ENCODE assay signal across 8 cellular contexts in the genomic region with DNA sequence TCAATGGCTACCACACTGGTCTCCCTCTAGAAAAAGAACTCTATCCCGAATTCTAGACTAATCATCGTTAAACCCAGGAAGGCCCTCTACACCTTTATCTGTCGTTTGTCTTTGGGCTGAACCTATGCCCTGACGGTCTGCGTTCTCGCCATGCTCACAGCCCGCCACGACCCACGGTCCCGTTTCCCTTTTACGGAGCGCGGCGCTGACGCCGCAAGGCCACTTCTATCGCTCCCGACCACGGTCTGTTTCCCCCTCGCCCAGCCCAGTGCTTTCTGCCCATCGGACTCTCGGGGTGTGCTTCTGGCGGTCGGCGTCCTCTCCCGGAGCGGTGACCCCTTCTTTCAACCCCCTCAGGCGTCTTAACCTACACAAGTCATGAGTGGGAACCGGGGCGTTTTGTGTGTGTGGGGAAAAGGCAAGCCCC. TPM values are rescaled to one million over a fixed set of nuclear protein-coding genes. Genes with fewer than 3 reads are reported as not detected.
A peak's percentile ranks its signal among the peaks of the same experiment; 100 is the strongest.
DNase-seq lines count a peak whose midpoint lies in the region; ATAC-seq and TF ChIP-seq lines count a peak whose summit lies in the region.

No MANE protein-coding gene starts in this region.

- H3K4me3 ChIP-seq in cardiac muscle cell (peak overlapping the region; percentile 89), trophoblast cell (ENCODE audit: low read depth, low read length) (peak overlapping the region; percentile 86), aorta (ENCODE audit: low read length in 2 of 2) (peak overlapping the region; percentile 32 to 82)

- H2BK12ac ChIP-seq in trophoblast cell (ENCODE audit: low read length) = no peak overlapping the region

- in situ Hi-C loops in SK-MEL-5 (cut with HindIII; ENCODE audit: low pct_unique_long_range_greater_than_20kb, low sequenced_read_pairs) = no loop called here

- peak; percentile 33 for ATAC-seq in GM19328 (IDR thresholded peaks at IDR 0.05; ENCODE audit: unreplicated experiment)
- ATAC-seq in HG03439 (IDR thresholded peaks at IDR 0.05; ENCODE audit: unreplicated experiment) = peak; percentile 39
- peak; percentile 49 for ATAC-seq in aorta (ENCODE audit: low FRiP score)

- H3K9me3 ChIP-seq in cardiac muscle cell (ENCODE audit: low read depth) (no peaks in the 10 kb centered on the region), trophoblast cell (ENCODE audit: insufficient read depth, low read depth, low read length) (no peaks in the 10 kb centered on the region), aorta (ENCODE audit: control insufficient read depth, low read length) (no peaks in the 10 kb centered on the region)

- peak overlapping the region; percentile 40 for H4K8ac ChIP-seq in trophoblast cell (ENCODE audit: low read depth, low read length)

- H3K27ac Mint-ChIP-seq in activated naive CD8-positive, alpha-beta T cell = peak overlapping the region; percentile 85

- H3K4me1 ChIP-seq in cardiac muscle cell (ENCODE audit: low read depth) (no peaks in the 10 kb centered on the region), trophoblast cell (ENCODE audit: control insufficient read depth in 1 of 2, insufficient read depth in 2 of 2, low read length in 2 of 2) (peaks cover 0 to 2% of the 10 kb centered on the region in 2 experiments), aorta (ENCODE audit: control insufficient read depth in 1 of 2, insufficient read depth in 2 of 2, low read length in 2 of 2) (no peaks in the 10 kb centered on the region)

- H4K91ac ChIP-seq in trophoblast cell (ENCODE audit: low read depth, low read length) = peak overlapping the region; percentile 9

- H3K27ac ChIP-seq in cardiac muscle cell (peak overlapping the region; percentile 86), trophoblast cell (ENCODE audit: low read depth, low read length) (peak overlapping the region; percentile 67), aorta (ENCODE audit: low read depth in 1 of 2, low read length in 2 of 2) (peak overlapping the region; percentile 51 to 85)

- H3K23ac ChIP-seq in trophoblast cell (ENCODE audit: low read length) = no peak overlapping the region

- DNase-seq in Ammon's horn (ENCODE audit: low spot score) (peak; percentile 50), SK-MEL-5 (ENCODE audit: low read depth, low spot score) (peak; percentile 31), cardiac muscle cell (ENCODE audit: low read depth in 1 of 2, low spot score in 1 of 2) (peak; percentile 39 to 61), trophoblast cell (peak; percentile 47 to 73), aorta (peak; percentile 66 to 85)

- peak overlapping the region; percentile 27 for H2AFZ ChIP-seq in trophoblast cell (ENCODE audit: insufficient read depth, low read length, poor library complexity)

- H3K9me3 Mint-ChIP-seq in activated naive CD8-positive, alpha-beta T cell (ENCODE audit: low read depth) = no peaks in the 10 kb centered on the region

- peak overlapping the region; percentile 17 for H2BK5ac ChIP-seq in trophoblast cell (ENCODE audit: low read depth, low read length, poor library complexity)

- H3K4me1 Mint-ChIP-seq in activated naive CD8-positive, alpha-beta T cell (ENCODE audit: low read depth) = peaks cover 21% of the 10 kb centered on the region

- H3K4ac ChIP-seq in trophoblast cell (ENCODE audit: low read depth, low read length) = peak overlapping the region; percentile 37

- peaks cover 3% of the 10 kb centered on the region for H3K36me3 Mint-ChIP-seq in activated naive CD8-positive, alpha-beta T cell

- no CpG with 5 or more reads among the region's 30 CpGs for WGBS in trophoblast cell (ENCODE audit: extremely low coverage, insufficient coverage, insufficient read length)
- 0 to 1% methylated on average over 30 of the region's 30 CpGs for WGBS in aorta, 2 donors

- H3K36me3 ChIP-seq in cardiac muscle cell (no peaks in the 10 kb centered on the region), trophoblast cell (ENCODE audit: control insufficient read depth in 1 of 2, insufficient read depth in 2 of 2, low read length in 2 of 2) (no peaks in the 10 kb centered on the region), aorta (ENCODE audit: control insufficient read depth in 1 of 2, insufficient read depth in 2 of 2, low read length in 1 of 2) (no peaks in the 10 kb centered on the region)

- H3K9ac ChIP-seq in trophoblast cell (ENCODE audit: low read length) = peak overlapping the region; percentile 86

- H3K27me3 ChIP-seq in cardiac muscle cell (no peaks in the 10 kb centered on the region), trophoblast cell (ENCODE audit: insufficient read depth, low read length) (no peaks in the 10 kb centered on the region), aorta (ENCODE audit: control insufficient read depth in 1 of 2, insufficient read depth in 2 of 2, low read length in 1 of 2) (no peaks in the 10 kb centered on the region)

- intact Hi-C loops in aorta (cut with DNase I) = loop anchor here (2.0 to 5.0 kb wide), 2 partner anchors 77 to 136 kb away; partner anchors contain the start of genes NMRK1 (in 2 of the 2), OSTF1 (in 2 of the 2) and CARNMT1 (in 1 of the 2)

- peaks cover 7% of the 10 kb centered on the region for H3K79me2 ChIP-seq in trophoblast cell (ENCODE audit: control insufficient read depth, insufficient read depth, low read length, poor library complexity)

- no peak for TF ChIP-seq CTCF in cardiac muscle cell (IDR thresholded peaks at IDR 0.05; ENCODE audit: low read depth, low read length)

- H3K18ac ChIP-seq in trophoblast cell (ENCODE audit: low read length) = peak overlapping the region; percentile 16

- peak overlapping the region; percentile 81 for H3K4me2 ChIP-seq in trophoblast cell (ENCODE audit: low read length)

- H2BK120ac ChIP-seq in trophoblast cell (ENCODE audit: insufficient read depth, low read length, poor library complexity) = no peak overlapping the region

- peak overlapping the region; percentile 96 for H3K4me3 Mint-ChIP-seq in activated naive CD8-positive, alpha-beta T cell

- peaks cover 10% of the 10 kb centered on the region for H3K79me1 ChIP-seq in trophoblast cell (ENCODE audit: low read length)

- H4K12ac ChIP-seq in trophoblast cell (ENCODE audit: low read depth, low read length) = peak overlapping the region; percentile 20

- H3K14ac ChIP-seq in trophoblast cell (ENCODE audit: low read length) = peak overlapping the region; percentile 29

- H2AK5ac ChIP-seq in trophoblast cell (ENCODE audit: low read length) = no peak overlapping the region

- no peaks in the 10 kb centered on the region for H3K27me3 Mint-ChIP-seq in activated naive CD8-positive, alpha-beta T cell

RNA-seq across cellular contexts. Expression of gene C9orf40, which starts 1.0 kb away (rescaled TPM):
- total RNA-seq in SK-MEL-5 (2014; rRNA removed; shearing (Covaris generic)) = 4.2 and 6.1 TPM in 2 replicates
- 11.9 and 12.0 TPM in 2 replicates for polyA plus RNA-seq in SK-MEL-5 (2015; cell fraction: cytosol; rRNA removed)
- 5.5 and 8.9 TPM in 2 replicates for polyA plus RNA-seq in SK-MEL-5 (2015; cell fraction: nucleus; rRNA removed)
- 7.8 and 12.0 TPM in 2 replicates for total RNA-seq in cardiac muscle cell
- polyA plus RNA-seq in cardiac muscle cell = 8.9 and 14.8 TPM in 2 replicates
- 10.2 TPM in 2 replicates for polyA plus RNA-seq in trophoblast cell (2013)
- 1 to 10 TPM; 3.8 to 5.8 TPM for total RNA-seq in aorta
- 1 to 10 TPM; 2.3 to 4.0 TPM for polyA plus RNA-seq in aorta

Comparison
In these comparisons a context has a peak if more than half of its experiments do, and no peak if none do; other contexts are left out.
1. Peak in every context shown above with its lines: DNase-seq, ATAC-seq, H3K4me3 ChIP-seq and H3K27ac ChIP-seq.